Comparison of ENCODE assay signal across 24 cellular contexts in genomic region chr16:86073103-86073625, GRCh38.
DNase-seq lines count a peak whose midpoint lies in the region; ATAC-seq, FAIRE-seq and TF ChIP-seq lines count a peak whose summit lies in the region.
"Had no signal": no experiment of that assay in that cellular context is flagged by ENCODE, and none has a peak within 500 bp of the region (broad histone marks: within the 10 kb centered on the region; RNA-seq: fewer than 3 reads in every experiment).

No MANE protein-coding gene starts in this region.

- H3K9me3 Mint-ChIP-seq in natural killer cell (no peaks in the 10 kb centered on the region), mesothelial cell of epicardium (no peaks in the 10 kb centered on the region)
- H3K9me3 Mint-ChIP-seq in natural killer cell treated with Interleukin-12 subunit alpha and Interleukin-12 subunit beta and Interleukin-15 and Interleukin-18, amount 100 ng/mL, for 72 hours: no peaks in the 10 kb centered on the region
- H3K9me3 Mint-ChIP-seq: effector memory CD8-positive, alpha-beta T cell had no signal

- POLR2A ChIA-PET in K562 (lab: Yijun Ruan, JAX): interaction anchor here (1.3 kb wide), 1 partner anchor 45 kb away, joined by 3 read pairs; no protein-coding TSS in a partner anchor

- H3K36me3 ChIP-seq in K562 (ENCODE audit: control insufficient read depth, insufficient read depth, low read length) (no peaks in the 10 kb centered on the region), WERI-Rb-1 (no peaks in the 10 kb centered on the region)
- H3K36me3 ChIP-seq: brain microvascular endothelial cell, esophagus muscularis mucosa, MG63, prostate gland, upper lobe of left lung had no signal

- H3K9me1 ChIP-seq in K562 (ENCODE audit: control insufficient read depth, insufficient read depth, low read length): no peaks in the 10 kb centered on the region

- H3K4me3 Mint-ChIP-seq in natural killer cell (no peak overlapping the region), mesothelial cell of epicardium (no peak overlapping the region)
- H3K4me3 Mint-ChIP-seq in natural killer cell treated with Interleukin-12 subunit alpha and Interleukin-12 subunit beta and Interleukin-15 and Interleukin-18, amount 100 ng/mL, for 72 hours: no peak overlapping the region
- H3K4me3 Mint-ChIP-seq: activated CD4-positive, alpha-beta T cell treated with anti-CD3 and anti-CD28 coated beads for 36 hours; effector memory CD8-positive, alpha-beta T cell; nephron had no signal

- H3K4me3 ChIP-seq in K562: no peak overlapping the region
- no peak overlapping the region for H3K4me3 ChIP-seq in WERI-Rb-1 (ENCODE audit: low read depth, low read length)
- H3K4me3 ChIP-seq: A549, esophagus muscularis mucosa, GM12878, hepatocyte, MG63, prostate gland, upper lobe of left lung had no signal

- DNase-seq in natural killer cell: no peak
- DNase-seq in natural killer cell treated with Interleukin-12 subunit alpha and Interleukin-12 subunit beta and Interleukin-15 and Interleukin-18, amount 100 ng/mL, for 72 hours (ENCODE audit: low spot score): no peak
- DNase-seq in K562 (ENCODE audit: extremely low read depth in 1 of 4, low spot score in 3 of 4): no peak
- no peak for DNase-seq in mesothelial cell of epicardium (ENCODE audit: low spot score in 2 of 2, unreplicated experiment in 2 of 2)
- DNase-seq in WERI-Rb-1: no peak
- no peak for DNase-seq in T-helper 9 cell
- DNase-seq in cerebellum (ENCODE audit: low spot score): no peak
- DNase-seq in T-helper 1 cell: no peak
- DNase-seq: activated naive CD4-positive, alpha-beta T cell; COR-L47; effector memory CD8-positive, alpha-beta T cell; NCI-H2107; upper lobe of left lung had no signal

- no peak overlapping the region for H2AFZ ChIP-seq in K562 (ENCODE audit: low read depth, low read length)
- H2AFZ ChIP-seq: hepatocyte had no signal

- no TSS peak for BruUV-seq in K562 (replicated peaks; lab: Mats Ljungman, UMichigan)

- peaks cover 0 to 20% of the 10 kb centered on the region in 2 donors for H3K27me3 Mint-ChIP-seq in natural killer cell (ENCODE audit: low read depth in 2 of 2)
- peaks cover 15 to 27% of the 10 kb centered on the region in 2 donors for H3K27me3 Mint-ChIP-seq in natural killer cell treated with Interleukin-12 subunit alpha and Interleukin-12 subunit beta and Interleukin-15 and Interleukin-18, amount 100 ng/mL, for 72 hours
- peaks cover 67% of the 10 kb centered on the region for H3K27me3 Mint-ChIP-seq in mesothelial cell of epicardium (ENCODE audit: low read depth)

- H3K27ac ChIP-seq in K562 (ENCODE audit: extremely low read depth, low read depth, low read length) (no peak overlapping the region), WERI-Rb-1 (no peak overlapping the region)
- H3K27ac ChIP-seq: A549, brain microvascular endothelial cell, esophagus muscularis mucosa, hepatocyte, HL-60, prostate gland had no signal

- intact Hi-C loops in natural killer cell (cut with micrococcal nuclease) (no loop called here), K562 (cut with micrococcal nuclease) (loop anchor here (2.0 kb wide), 1 partner anchor 448 kb away; no protein-coding TSS in a partner anchor)

- ATAC-seq in natural killer cell: no peak
- no peak for ATAC-seq in natural killer cell treated with Interleukin-12 subunit alpha and Interleukin-12 subunit beta and Interleukin-15 and Interleukin-18, amount 100 ng/mL, for 72 hours
- no peak for ATAC-seq in K562
- ATAC-seq: activated CD4-positive, alpha-beta T cell treated with anti-CD3 and anti-CD28 coated beads for 36 hours; effector memory CD8-positive, alpha-beta T cell had no signal

- H4K20me1 ChIP-seq in K562 (replicated peaks; ENCODE audit: control insufficient read depth, insufficient read depth, low read length): peaks cover 12% of the 10 kb centered on the region

- no peak overlapping the region for H3K9ac ChIP-seq in K562 (ENCODE audit: insufficient read depth in 1 of 2, low read depth in 2 of 2, low read length in 2 of 2)

- peaks cover 0 to 4% of the 10 kb centered on the region in 2 experiments; a peak in 1 of 5 replicates for H3K4me1 ChIP-seq in K562 (replicated peaks in 1 of 2; ENCODE audit: control insufficient read depth in 2 of 2, insufficient read depth in 2 of 2, low read length in 2 of 2)
- H3K4me1 ChIP-seq: A549, prostate gland had no signal

- TF ChIP-seq POLR2A in K562 (conservative IDR thresholded peaks at IDR 0.05): no peak

- H3K4me1 Mint-ChIP-seq in natural killer cell (no peaks in the 10 kb centered on the region), mesothelial cell of epicardium (peaks cover 9% of the 10 kb centered on the region)
- H3K4me1 Mint-ChIP-seq in natural killer cell treated with Interleukin-12 subunit alpha and Interleukin-12 subunit beta and Interleukin-15 and Interleukin-18, amount 100 ng/mL, for 72 hours (ENCODE audit: low read depth in 2 of 2): no peaks in the 10 kb centered on the region
- H3K4me1 Mint-ChIP-seq: activated CD4-positive, alpha-beta T cell treated with anti-CD3 and anti-CD28 coated beads for 36 hours had no signal

- no peak for TF ChIP-seq EP300 in K562 (IDR thresholded peaks at IDR 0.05; ENCODE audit: low read length)

- no peaks in the 10 kb centered on the region for H3K36me3 Mint-ChIP-seq in natural killer cell
- no peaks in the 10 kb centered on the region for H3K36me3 Mint-ChIP-seq in natural killer cell treated with Interleukin-12 subunit alpha and Interleukin-12 subunit beta and Interleukin-15 and Interleukin-18, amount 100 ng/mL, for 72 hours
- no peaks in the 10 kb centered on the region for H3K36me3 Mint-ChIP-seq in mesothelial cell of epicardium

- peaks cover 25 to 65% of the 10 kb centered on the region in 2 experiments for H3K27me3 ChIP-seq in K562 (ENCODE audit: control insufficient read depth in 2 of 2, insufficient read depth in 2 of 2, low read length in 2 of 2)
- H3K27me3 ChIP-seq in WERI-Rb-1 (ENCODE audit: insufficient read depth, low read depth, severe bottlenecking): no peaks in the 10 kb centered on the region
- H3K27me3 ChIP-seq: brain microvascular endothelial cell, esophagus muscularis mucosa, hepatocyte, MG63 had no signal

- TF ChIP-seq RAD21 in K562 (CRISPR knock-in tag; conservative IDR thresholded peaks at IDR 0.05 in 1 of 2, IDR thresholded peaks at IDR 0.05 in 1 of 2): no peak

- H3K9me3 ChIP-seq in K562 (replicated peaks; ENCODE audit: control insufficient read depth, insufficient read depth, low read depth, low read length) (no peaks in the 10 kb centered on the region), WERI-Rb-1 (ENCODE audit: severe bottlenecking) (no peaks in the 10 kb centered on the region)
- H3K9me3 ChIP-seq: A549, esophagus muscularis mucosa, MG63, prostate gland, upper lobe of left lung had no signal

- H3K27ac Mint-ChIP-seq in natural killer cell: no peak overlapping the region
- H3K27ac Mint-ChIP-seq in natural killer cell treated with Interleukin-12 subunit alpha and Interleukin-12 subunit beta and Interleukin-15 and Interleukin-18, amount 100 ng/mL, for 72 hours: no peak overlapping the region
- peak overlapping the region; percentile 16 for H3K27ac Mint-ChIP-seq in mesothelial cell of epicardium
- H3K27ac Mint-ChIP-seq: activated CD4-positive, alpha-beta T cell treated with anti-CD3 and anti-CD28 coated beads for 36 hours; effector memory CD8-positive, alpha-beta T cell; nephron had no signal

- no peak overlapping the region for H3K4me2 ChIP-seq in K562 (ENCODE audit: insufficient read depth, low read length)
- H3K4me2 ChIP-seq: A549, hepatocyte had no signal

- in situ Hi-C loops in K562 (cut with MboI): no loop called here

- H3K79me2 ChIP-seq in K562 (ENCODE audit: control insufficient read depth, insufficient read depth, low read length): no peaks in the 10 kb centered on the region
- H3K79me2 ChIP-seq: hepatocyte had no signal

- WGBS in K562 (ENCODE audit: insufficient coverage, low coverage, missing lambda C conversion rate): 34% methylated on average over 10 of the region's 11 CpGs

- CTCF ChIA-PET in K562 (lab: Yijun Ruan, JAX; ENCODE audit: low intra/inter-chr PET ratio): interaction anchor here (2.0 kb wide), 1 partner anchor 447 kb away, joined by 14 read pairs; no protein-coding TSS in a partner anchor

- FAIRE-seq in K562 (lab: Jason Lieb, UNC): no peak
- FAIRE-seq: colon had no signal

- TF ChIP-seq CTCF in natural killer cell (IDR thresholded peaks at IDR 0.05): peak; percentile 10
- no peak for TF ChIP-seq CTCF in K562 (IDR thresholded peaks at IDR 0.05 in 2 of 3, conservative IDR thresholded peaks at IDR 0.05 in 1 of 3; ENCODE audit: insufficient read depth in 2 of 3, low read depth in 1 of 3, low read length in 3 of 3)
- TF ChIP-seq CTCF in mesothelial cell of epicardium (IDR thresholded peaks at IDR 0.05; ENCODE audit: unreplicated experiment): no peak
- no peak for TF ChIP-seq CTCF in WERI-Rb-1 (IDR thresholded peaks at IDR 0.05; ENCODE audit: low read depth, low read length)

TF ChIP-seq in K562, 482 proteins besides CTCF, POLR2A, EP300 and RAD21:
- TF ChIP-seq XRCC5 (IDR thresholded peaks at IDR 0.05; ENCODE audit: low read depth, low read length): 0 out of 2 replicates have a peak, but pooled peaks have one; percentile 2
- no peak for TF ChIP-seq ZNF217 (CRISPR knock-in tag; IDR thresholded peaks at IDR 0.05)
